Comparison of ENCODE assay signal across 18 cellular contexts in genomic region chr2:46198931-46199330, GRCh38.
DNase-seq lines count a peak whose midpoint lies in the region; ATAC-seq, FAIRE-seq and TF ChIP-seq lines count a peak whose summit lies in the region.
"Had no signal": no experiment of that assay in that cellular context is flagged by ENCODE, and none has a peak within 500 bp of the region (broad histone marks: within the 10 kb centered on the region; RNA-seq: fewer than 3 reads in every experiment).

No MANE protein-coding gene starts in this region.

- WGBS in heart left ventricle, 4 donors, result 37 to 68% (median 45%) methylated on average over 6 of the region's 6 CpGs
- WGBS in lung, 2 donors, result 50 to 71% methylated on average over 6 of the region's 6 CpGs

- H3K27ac ChIP-seq in RWPE2 (ENCODE audit: poor library complexity, severe bottlenecking) (peak overlapping the region; percentile 41), heart left ventricle (peak overlapping the region in 7 of 12 donors; percentile 10 to 75 (median 28)), lung (ENCODE audit: low read depth in 1 of 2, low read length in 1 of 2) (no peak overlapping the region)
- H3K27ac ChIP-seq: KMS-11, PC-9 had no signal

- ATAC-seq in RWPE2 (ENCODE audit: low read depth), result no peak
- peak in 1 of 4 donors; percentile 31 for ATAC-seq in heart left ventricle
- ATAC-seq in lung (ENCODE audit: insufficient read depth, low FRiP score), result no peak
- no peak for ATAC-seq in GM18873 (IDR thresholded peaks at IDR 0.05; ENCODE audit: low FRiP score, unreplicated experiment)
- ATAC-seq in GM19023 (IDR thresholded peaks at IDR 0.05; ENCODE audit: unreplicated experiment), result no peak

- no peak overlapping the region for H3K4me3 ChIP-seq in RWPE2 (ENCODE audit: severe bottlenecking)
- no peak overlapping the region for H3K4me3 ChIP-seq in heart left ventricle
- no peak overlapping the region for H3K4me3 ChIP-seq in lung
- H3K4me3 ChIP-seq: PC-9 had no signal

- peak; percentile 3 for DNase-seq in GM13976 (ENCODE audit: low spot score)
- DNase-seq in RWPE2 (ENCODE audit: low spot score), result no peak
- peak in 1 of 5 donors; percentile 29 for DNase-seq in heart left ventricle
- peak; percentile 23 for DNase-seq in lung (ENCODE audit: low spot score)
- DNase-seq in GM12891 (ENCODE audit: insufficient read length, low spot score), result no peak
- DNase-seq: ACHN, Caco-2, DMS153, EL, GOT3, NCI-H1436, NCI-H2081, NCI-H510A, SK-N-SH had no signal

- H3K4me1 ChIP-seq in RWPE2 (ENCODE audit: insufficient read depth, poor library complexity, severe bottlenecking), result peaks cover 9% of the 10 kb centered on the region
- H3K4me1 ChIP-seq in heart left ventricle, result peaks cover 4 to 53% (median 41%) of the 10 kb centered on the region in 12 donors
- H3K4me1 ChIP-seq in lung (ENCODE audit: control insufficient read depth in 2 of 2, insufficient read depth in 2 of 2, low read length in 2 of 2), result peaks cover 4 to 25% of the 10 kb centered on the region in 2 donors

- in situ Hi-C loops in GM13976 (cut with MboI; ENCODE audit: low sequenced_read_pairs, unreplicated experiment), result no loop called here

- no peak for TF ChIP-seq CTCF in GM13976 (IDR thresholded peaks at IDR 0.05; ENCODE audit: borderline replicate concordance, control extremely low read depth, extremely low read depth, insufficient read depth, missing control alignments)
- TF ChIP-seq CTCF in RWPE2 (IDR thresholded peaks at IDR 0.05; ENCODE audit: poor library complexity, severe bottlenecking), result no peak
- TF ChIP-seq CTCF in heart left ventricle (IDR thresholded peaks at IDR 0.05), result no peak
- TF ChIP-seq CTCF in lung (IDR thresholded peaks at IDR 0.05; ENCODE audit: control extremely low read depth, extremely low read depth), result no peak

- no peak for FAIRE-seq in GM12891 (lab: Jason Lieb, UNC)

- no peak for TF ChIP-seq POLR2A in heart left ventricle (IDR thresholded peaks at IDR 0.05)
- no peak for TF ChIP-seq POLR2A in GM12891 (IDR thresholded peaks at IDR 0.05; ENCODE audit: low read depth, low read length)

- H3K27me3 ChIP-seq in RWPE2 (ENCODE audit: insufficient read depth, poor library complexity, severe bottlenecking), result no peaks in the 10 kb centered on the region
- no peaks in the 10 kb centered on the region for H3K27me3 ChIP-seq in heart left ventricle
- H3K27me3 ChIP-seq in lung (ENCODE audit: control insufficient read depth, insufficient read depth), result no peaks in the 10 kb centered on the region

- H3K36me3 ChIP-seq in RWPE2 (ENCODE audit: low read depth) (no peaks in the 10 kb centered on the region), heart left ventricle (no peaks in the 10 kb centered on the region), lung (ENCODE audit: control insufficient read depth in 2 of 2, insufficient read depth in 2 of 2, low read length in 2 of 2) (no peaks in the 10 kb centered on the region)

- no peaks in the 10 kb centered on the region for H3K9me3 ChIP-seq in RWPE2 (ENCODE audit: severe bottlenecking)
- no peaks in the 10 kb centered on the region for H3K9me3 ChIP-seq in heart left ventricle
- no peaks in the 10 kb centered on the region for H3K9me3 ChIP-seq in lung (ENCODE audit: control insufficient read depth in 2 of 2, insufficient read depth in 1 of 2, low read length in 1 of 2)
- H3K9me3 ChIP-seq: Caco-2, SK-N-SH had no signal

- intact Hi-C loops in heart left ventricle (cut with DNase I), result loop anchor here in 1 of 10 donors (5.0 kb wide), 1 partner anchor 78 kb away; no protein-coding TSS in a partner anchor

TF ChIP-seq in GM12891, 5 proteins besides CTCF, POLR2A, EP300 and RAD21:
- TF ChIP-seq TAF1 (IDR thresholded peaks at IDR 0.05; ENCODE audit: low read depth, low read length), result no peak
- no peak for TF ChIP-seq SPI1 (IDR thresholded peaks at IDR 0.05; ENCODE audit: low read depth, low read length)
- no peak for TF ChIP-seq PAX5 (IDR thresholded peaks at IDR 0.05; ENCODE audit: insufficient read depth, low read length, severe bottlenecking)
- no peak for TF ChIP-seq POLR2AphosphoS5 (IDR thresholded peaks at IDR 0.05; ENCODE audit: low read depth, low read length)
- TF ChIP-seq POU2F2 (IDR thresholded peaks at IDR 0.05; ENCODE audit: low read depth, low read length), result no peak

Comparison
In these comparisons a context has a peak if more than half of its experiments do, and no peak if none do; other contexts are left out.
1. DNase-seq: peak in GM13976 (single experiment) and lung (single experiment); none in RWPE2 (single experiment) and GM12891 (single experiment).
2. H3K27ac ChIP-seq: peak in RWPE2 (single experiment) and heart left ventricle (7 of 12); none in lung (0 of 2).